In the genomic region with DNA sequence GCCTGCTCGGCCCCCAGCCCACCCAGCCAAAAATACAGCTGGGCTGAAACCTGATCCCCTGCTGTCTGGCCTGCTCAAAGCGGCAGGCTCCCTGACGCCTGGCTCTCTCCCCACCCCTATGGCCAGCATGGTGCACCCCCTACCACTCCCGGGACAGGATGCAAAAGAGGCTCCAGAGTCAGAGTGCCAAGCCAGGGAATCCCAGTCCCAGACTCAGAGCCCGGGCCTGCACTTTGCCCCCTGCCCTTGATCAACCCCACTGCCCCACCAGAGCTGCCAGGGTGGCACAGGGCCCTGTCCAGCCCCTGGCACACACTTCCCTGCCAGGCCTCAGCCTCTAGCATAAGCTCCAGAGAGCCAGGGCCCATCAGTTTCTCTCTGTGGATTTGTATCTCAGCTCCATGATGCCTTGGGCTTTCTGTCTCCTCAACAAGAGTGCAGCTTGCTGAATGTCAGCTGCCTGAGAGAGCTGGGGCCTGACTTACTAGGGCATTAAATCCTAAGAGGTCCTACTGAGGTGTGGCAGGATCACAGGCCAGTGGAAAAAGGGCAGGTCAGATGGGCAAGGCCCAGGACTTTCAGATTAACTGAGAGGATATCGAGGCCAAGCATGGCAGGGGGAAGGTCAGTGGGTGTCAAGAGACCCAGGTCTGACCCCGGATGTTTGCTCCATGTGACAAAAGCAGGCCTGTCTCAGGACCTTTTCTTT, we compare ENCODE assay signal across 20 cellular contexts. TPM values are rescaled to one million over a fixed set of nuclear protein-coding genes. Genes with fewer than 3 reads are reported as not detected.
DNase-seq lines count a peak whose midpoint lies in the region; ATAC-seq and TF ChIP-seq lines count a peak whose summit lies in the region.
"Had no signal": no experiment of that assay in that cellular context is flagged by ENCODE, and none has a peak within 500 bp of the region (broad histone marks: within the 10 kb centered on the region; RNA-seq: fewer than 3 reads in every experiment).

No MANE protein-coding gene starts in this region.

- ATAC-seq in Right ventricle myocardium superior (ENCODE audit: poor library complexity) = no peak
- peak; percentile 57 for ATAC-seq in WTC11
- ATAC-seq in GM18519 (IDR thresholded peaks at IDR 0.05; ENCODE audit: low FRiP score, unreplicated experiment) = no peak
- ATAC-seq: activated T-cell treated with anti-CD3 and anti-CD28 coated beads, Interleukin-2, amount 50 U/mL, for 4 hours; stimulated activated naive CD8-positive, alpha-beta T cell treated with anti-CD3 and anti-CD28 coated beads, Interleukin-15, Interleukin-2, amounts not matched to agents 100 U/mL and 50 U/mL, for 24 hours had no signal

- CTCF ChIA-PET in WTC11 (lab: Charles Lee) = interaction anchor here (0.8 to 5.2 kb wide), 8 partner anchors 8 to 104 kb away, joined by 3 to 143 read pairs (median 4); a partner anchor contains a TSS

- no peak overlapping the region for H3K4me3 Mint-ChIP-seq in WTC11
- H3K4me3 Mint-ChIP-seq: activated CD4-positive, alpha-beta memory T cell treated with anti-CD3 and anti-CD28 coated beads for 36 hours; activated T-cell treated with anti-CD3 and anti-CD28 coated beads, Interleukin-2, amount 50 U/mL, for 4 hours had no signal

- no peak for TF ChIP-seq CTCF in WTC11 (IDR thresholded peaks at IDR 0.05)

- peaks cover 22% of the 10 kb centered on the region for H3K27me3 Mint-ChIP-seq in WTC11 (ENCODE audit: low read depth)
- H3K27me3 Mint-ChIP-seq: activated CD4-positive, alpha-beta memory T cell treated with anti-CD3 and anti-CD28 coated beads for 36 hours had no signal

- no peak overlapping the region for H3K27ac Mint-ChIP-seq in WTC11
- H3K27ac Mint-ChIP-seq: activated CD4-positive, alpha-beta memory T cell treated with anti-CD3 and anti-CD28 coated beads for 36 hours; progenitor cell of endocrine pancreas had no signal

- H3K9me3 Mint-ChIP-seq in WTC11 = no peaks in the 10 kb centered on the region
- H3K9me3 Mint-ChIP-seq: activated CD4-positive, alpha-beta memory T cell treated with anti-CD3 and anti-CD28 coated beads for 36 hours; activated T-cell treated with anti-CD3 and anti-CD28 coated beads, Interleukin-2, amount 50 U/mL, for 4 hours had no signal

- peak; percentile 47 for DNase-seq in cardiac septum (ENCODE audit: low spot score)
- no peak for DNase-seq in Right ventricle myocardium superior
- DNase-seq in WTC11 (ENCODE audit: low spot score) = no peak
- DNase-seq in myocyte (ENCODE audit: low read depth) = peak; percentile 59
- no peak for DNase-seq in RKO (ENCODE audit: low spot score)
- no peak for DNase-seq in activated CD8-positive, alpha-beta memory T cell treated with anti-CD3 and anti-CD28 coated beads, Interleukin-2, amount 50 U/mL, for 48 hours
- no peak for DNase-seq in NCI-H774 (lab: John Stamatoyannopoulos, UW)
- DNase-seq: ACHN; activated CD4-positive, alpha-beta memory T cell treated with anti-CD3 and anti-CD28 coated beads for 36 hours; activated T-cell treated with anti-CD3 and anti-CD28 coated beads, Interleukin-2, amount 50 U/mL, for 4 hours; effector CD4-positive, alpha-beta T cell; NCI-H1436; NCI-H446 treated with DMSO at 0.1 percent for 48 hours; stimulated activated naive CD8-positive, alpha-beta T cell treated with anti-CD3 and anti-CD28 coated beads, Interleukin-15, Interleukin-2, amounts not matched to agents 100 U/mL and 50 U/mL, for 24 hours had no signal

- intact Hi-C loops in cardiac septum (cut with DNase I) = no loop called here
- intact Hi-C loops in Right ventricle myocardium superior (cut with DNase I) = no loop called here

- H3K36me3 Mint-ChIP-seq in WTC11 = no peaks in the 10 kb centered on the region
- H3K36me3 Mint-ChIP-seq: activated CD4-positive, alpha-beta memory T cell treated with anti-CD3 and anti-CD28 coated beads for 36 hours had no signal

- POLR2A ChIA-PET in WTC11 (lab: Charles Lee) = interaction anchor here (0.7 to 1.1 kb wide), 2 partner anchors 14 to 24 kb away, joined by 3 read pairs; a partner anchor contains a TSS

- peaks cover 26% of the 10 kb centered on the region for H3K4me1 Mint-ChIP-seq in WTC11

TF ChIP-seq in WTC11, 78 proteins besides CTCF, POLR2A, EP300 and RAD21:
- TF ChIP-seq SMAD3 (CRISPR knock-in tag; IDR thresholded peaks at IDR 0.05; ENCODE audit: borderline replicate concordance) (no peak), IRF2 (CRISPR knock-in tag; IDR thresholded peaks at IDR 0.05; ENCODE audit: borderline replicate concordance, low read depth) (no peak), SP1 (CRISPR knock-in tag; conservative IDR thresholded peaks at IDR 0.05) (no peak), OVOL2 (CRISPR knock-in tag; IDR thresholded peaks at IDR 0.05; ENCODE audit: borderline replicate concordance) (no peak), ESRRA (CRISPR knock-in tag; IDR thresholded peaks at IDR 0.05; ENCODE audit: borderline replicate concordance) (no peak), FOXK1 (CRISPR knock-in tag; IDR thresholded peaks at IDR 0.05) (no peak), GRHL2 (CRISPR knock-in tag; IDR thresholded peaks at IDR 0.05; ENCODE audit: insufficient replicate concordance, severe bottlenecking) (no peak), GABPB1 (CRISPR knock-in tag; IDR thresholded peaks at IDR 0.05) (no peak), ZNF671 (CRISPR knock-in tag; IDR thresholded peaks at IDR 0.05) (no peak), ZNF396 (CRISPR knock-in tag; IDR thresholded peaks at IDR 0.05; ENCODE audit: borderline replicate concordance) (no peak), PRRX2 (CRISPR knock-in tag; IDR thresholded peaks at IDR 0.05) (no peak), MYBL2 (CRISPR knock-in tag; IDR thresholded peaks at IDR 0.05) (no peak)
- TF ChIP-seq, protein P1, sequence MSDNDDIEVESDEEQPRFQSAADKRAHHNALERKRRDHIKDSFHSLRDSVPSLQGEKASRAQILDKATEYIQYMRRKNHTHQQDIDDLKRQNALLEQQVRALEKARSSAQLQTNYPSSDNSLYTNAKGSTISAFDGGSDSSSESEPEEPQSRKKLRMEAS (CRISPR knock-in tag; IDR thresholded peaks at IDR 0.05) = no peak
- TF ChIP-seq, protein P2, sequence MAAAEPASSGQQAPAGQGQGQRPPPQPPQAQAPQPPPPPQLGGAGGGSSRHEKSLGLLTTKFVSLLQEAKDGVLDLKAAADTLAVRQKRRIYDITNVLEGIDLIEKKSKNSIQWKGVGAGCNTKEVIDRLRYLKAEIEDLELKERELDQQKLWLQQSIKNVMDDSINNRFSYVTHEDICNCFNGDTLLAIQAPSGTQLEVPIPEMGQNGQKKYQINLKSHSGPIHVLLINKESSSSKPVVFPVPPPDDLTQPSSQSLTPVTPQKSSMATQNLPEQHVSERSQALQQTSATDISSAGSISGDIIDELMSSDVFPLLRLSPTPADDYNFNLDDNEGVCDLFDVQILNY (CRISPR knock-in tag; IDR thresholded peaks at IDR 0.05) = no peak
- TF ChIP-seq, protein P3, sequence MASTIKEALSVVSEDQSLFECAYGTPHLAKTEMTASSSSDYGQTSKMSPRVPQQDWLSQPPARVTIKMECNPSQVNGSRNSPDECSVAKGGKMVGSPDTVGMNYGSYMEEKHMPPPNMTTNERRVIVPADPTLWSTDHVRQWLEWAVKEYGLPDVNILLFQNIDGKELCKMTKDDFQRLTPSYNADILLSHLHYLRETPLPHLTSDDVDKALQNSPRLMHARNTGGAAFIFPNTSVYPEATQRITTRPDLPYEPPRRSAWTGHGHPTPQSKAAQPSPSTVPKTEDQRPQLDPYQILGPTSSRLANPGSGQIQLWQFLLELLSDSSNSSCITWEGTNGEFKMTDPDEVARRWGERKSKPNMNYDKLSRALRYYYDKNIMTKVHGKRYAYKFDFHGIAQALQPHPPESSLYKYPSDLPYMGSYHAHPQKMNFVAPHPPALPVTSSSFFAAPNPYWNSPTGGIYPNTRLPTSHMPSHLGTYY (CRISPR knock-in tag; IDR thresholded peaks at IDR 0.05) = no peak
- TF ChIP-seq, protein P4, sequence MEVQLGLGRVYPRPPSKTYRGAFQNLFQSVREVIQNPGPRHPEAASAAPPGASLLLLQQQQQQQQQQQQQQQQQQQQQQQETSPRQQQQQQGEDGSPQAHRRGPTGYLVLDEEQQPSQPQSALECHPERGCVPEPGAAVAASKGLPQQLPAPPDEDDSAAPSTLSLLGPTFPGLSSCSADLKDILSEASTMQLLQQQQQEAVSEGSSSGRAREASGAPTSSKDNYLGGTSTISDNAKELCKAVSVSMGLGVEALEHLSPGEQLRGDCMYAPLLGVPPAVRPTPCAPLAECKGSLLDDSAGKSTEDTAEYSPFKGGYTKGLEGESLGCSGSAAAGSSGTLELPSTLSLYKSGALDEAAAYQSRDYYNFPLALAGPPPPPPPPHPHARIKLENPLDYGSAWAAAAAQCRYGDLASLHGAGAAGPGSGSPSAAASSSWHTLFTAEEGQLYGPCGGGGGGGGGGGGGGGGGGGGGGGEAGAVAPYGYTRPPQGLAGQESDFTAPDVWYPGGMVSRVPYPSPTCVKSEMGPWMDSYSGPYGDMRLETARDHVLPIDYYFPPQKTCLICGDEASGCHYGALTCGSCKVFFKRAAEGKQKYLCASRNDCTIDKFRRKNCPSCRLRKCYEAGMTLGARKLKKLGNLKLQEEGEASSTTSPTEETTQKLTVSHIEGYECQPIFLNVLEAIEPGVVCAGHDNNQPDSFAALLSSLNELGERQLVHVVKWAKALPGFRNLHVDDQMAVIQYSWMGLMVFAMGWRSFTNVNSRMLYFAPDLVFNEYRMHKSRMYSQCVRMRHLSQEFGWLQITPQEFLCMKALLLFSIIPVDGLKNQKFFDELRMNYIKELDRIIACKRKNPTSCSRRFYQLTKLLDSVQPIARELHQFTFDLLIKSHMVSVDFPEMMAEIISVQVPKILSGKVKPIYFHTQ (CRISPR knock-in tag; IDR thresholded peaks at IDR 0.05) = no peak
- TF ChIP-seq, protein P5, sequence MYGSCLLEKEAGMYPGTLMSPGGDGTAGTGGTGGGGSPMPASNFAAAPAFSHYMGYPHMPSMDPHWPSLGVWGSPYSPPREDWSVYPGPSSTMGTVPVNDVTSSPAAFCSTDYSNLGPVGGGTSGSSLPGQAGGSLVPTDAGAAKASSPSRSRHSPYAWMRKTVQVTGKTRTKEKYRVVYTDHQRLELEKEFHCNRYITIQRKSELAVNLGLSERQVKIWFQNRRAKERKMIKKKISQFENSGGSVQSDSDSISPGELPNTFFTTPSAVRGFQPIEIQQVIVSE (CRISPR knock-in tag; IDR thresholded peaks at IDR 0.05; ENCODE audit: borderline replicate concordance) = no peak
TF ChIP-seq in WTC11: peak in this region for 0.

RNA-seq across cellular contexts. Expression of a gene that starts 13.9 kb away (rescaled TPM):
- total RNA-seq in cardiac septum = 31.1 TPM
- total RNA-seq in Right ventricle myocardium superior = 35.1 TPM
- 0.64 to 1.5 TPM (median 0.98 TPM) in 3 replicates for total RNA-seq in WTC11 (2021)
- total RNA-seq in myocyte = 0.52 and 0.78 TPM in 2 replicates
- 0.58 TPM for polyA plus RNA-seq in myocyte (2012)
- total RNA-seq: activated CD4-positive, alpha-beta memory T cell treated with anti-CD3 and anti-CD28 coated beads for 36 hours; HT-29; progenitor cell of endocrine pancreas had no signal

RNA-seq across cellular contexts. Expression of a gene that starts 30.3 kb away (rescaled TPM):
- total RNA-seq in cardiac septum (9.3 TPM), Right ventricle myocardium superior (9.7 TPM), WTC11 (2021) (20.9 to 24.1 TPM (median 22.3 TPM) in 3 replicates), myocyte (8.1 and 9.6 TPM in 2 replicates)
- 14.2 TPM for polyA plus RNA-seq in myocyte (2012)

RNA-seq across cellular contexts. Expression of a gene that starts 33.3 kb away (rescaled TPM):
- total RNA-seq in cardiac septum (not detected), Right ventricle myocardium superior (not detected), WTC11 (2021) (1.7 to 2.3 TPM (median 2.0 TPM) in 3 replicates), myocyte (not detected in 2 replicates)
- not detected for polyA plus RNA-seq in myocyte (2012)
- total RNA-seq: activated CD4-positive, alpha-beta memory T cell treated with anti-CD3 and anti-CD28 coated beads for 36 hours; activated T-cell treated with anti-CD3 and anti-CD28 coated beads, Interleukin-2, amount 50 U/mL, for 4 hours; HT-29; kidney epithelial cell; urinary bladder had no signal
- polyA plus RNA-seq: fibroblast of lung, urinary bladder had no signal

Comparison
In these comparisons a context has a peak if more than half of its experiments do, and no peak if none do; other contexts are left out.
1. DNase-seq: peak in cardiac septum (single experiment) and myocyte (single experiment); none in Right ventricle myocardium superior (single experiment), WTC11 (single experiment), RKO (single experiment), activated CD8-positive, alpha-beta memory T cell treated with anti-CD3 and anti-CD28 coated beads, Interleukin-2, amount 50 U/mL, for 48 hours (single experiment) and NCI-H774 (single experiment).
2. RNA of a gene that starts 13.9 kb away (total RNA-seq): 35.1 TPM in Right ventricle myocardium superior (single experiment) and 31.1 TPM in cardiac septum (single experiment); 0.64 to 1.5 TPM in WTC11 and 0.52 to 0.78 TPM in myocyte; every median in the first group is over 10 times any median in the second.